Comparison of ENCODE assay signal across 1 cellular context in genomic region chrX:46151332-46151731, GRCh38.
TF ChIP-seq lines count a peak whose summit lies in the region.
"Not testable (repeated sequence)": the region's sequence is repeated elsewhere in the genome, so short reads cannot be mapped to it uniquely, and the experiment has no call there.

No MANE protein-coding gene starts in this region.

TF ChIP-seq in HepG2, 621 proteins besides CTCF, POLR2A, EP300 and RAD21 (continued from another document):
- TF ChIP-seq PAXIP1 (CRISPR knock-in tag; conservative IDR thresholded peaks at IDR 0.05) (peak; percentile 55), FOXA3 (CRISPR knock-in tag; IDR thresholded peaks at IDR 0.05) (peak; percentile 59; the same call in 1 of the 2 replicates), CREB1 (CRISPR knock-in tag; IDR thresholded peaks at IDR 0.05) (0 out of 2 replicates have a peak, but pooled peaks have one; percentile 21), ONECUT2 (CRISPR knock-in tag; IDR thresholded peaks at IDR 0.05) (peak; percentile 82), POGZ (CRISPR knock-in tag; IDR thresholded peaks at IDR 0.05) (peak; percentile 44; the same call in 1 of the 2 replicates), GATAD2A (CRISPR knock-in tag; IDR thresholded peaks at IDR 0.05) (0 out of 2 replicates have a peak, but pooled peaks have one; percentile 46), ARID5B (CRISPR knock-in tag; IDR thresholded peaks at IDR 0.05) (0 out of 2 replicates have a peak, but pooled peaks have one; percentile 12), KAT2B (IDR thresholded peaks at IDR 0.05; ENCODE audit: borderline replicate concordance, low read depth, low read length) (peak; percentile 93), AHDC1 (CRISPR knock-in tag; IDR thresholded peaks at IDR 0.05; ENCODE audit: borderline replicate concordance) (peak; percentile 55; the same call in 1 of the 2 replicates), NFIC (IDR thresholded peaks at IDR 0.05; ENCODE audit: low read length) (0 out of 2 replicates have a peak, but pooled peaks have one; percentile 19), RARA (CRISPR knock-in tag; IDR thresholded peaks at IDR 0.05) (peak; percentile 41; the same call in 1 of the 2 replicates), ZNF775 (CRISPR knock-in tag; IDR thresholded peaks at IDR 0.05; ENCODE audit: borderline replicate concordance) (peak; percentile 87; the same call in 1 of the 2 replicates)
- TF ChIP-seq CREB1 (IDR thresholded peaks at IDR 0.05), result not testable (repeated sequence)
